In genomic region chr12:25463521-25463920, GRCh38 we compare ENCODE assay signal across 37 cellular contexts.
DNase-seq lines count a peak whose midpoint lies in the region; ATAC-seq, FAIRE-seq and TF ChIP-seq lines count a peak whose summit lies in the region.
"Had no signal": no experiment of that assay in that cellular context is flagged by ENCODE, and none has a peak within 500 bp of the region (broad histone marks: within the 10 kb centered on the region; RNA-seq: fewer than 3 reads in every experiment).

No MANE protein-coding gene starts in this region.

- H3K27me3 Mint-ChIP-seq in GM23338 (ENCODE audit: insufficient read depth, low read depth, poor library complexity) (no peaks in the 10 kb centered on the region), osteocyte (ENCODE audit: unreplicated experiment) (no peaks in the 10 kb centered on the region)
- H3K27me3 Mint-ChIP-seq: B cell; CD4-positive, alpha-beta T cell; CD4-positive, CD25-positive, alpha-beta regulatory T cell had no signal

- peaks cover 6% of the 10 kb centered on the region; the same call in 2 of the 3 replicates for H3K9me3 Mint-ChIP-seq in GM23338
- peaks cover 8% of the 10 kb centered on the region for H3K9me3 Mint-ChIP-seq in osteocyte (ENCODE audit: unreplicated experiment)
- H3K9me3 Mint-ChIP-seq: CD4-positive, alpha-beta T cell had no signal

- H2AFZ ChIP-seq in HepG2 (ENCODE audit: low read length) (no peak overlapping the region), GM23338 (peak overlapping the region; percentile 23; the same call in 1 of the 2 replicates)

- no peaks in the 10 kb centered on the region for H3F3A ChIP-seq in GM23338 (replicated peaks; ENCODE audit: low read depth)

- DNase-seq in right lobe of liver = peak in 1 of 3 donors; percentile 44
- no peak for DNase-seq in HepG2 (ENCODE audit: low spot score)
- no peak for DNase-seq in GM23338 (ENCODE audit: low spot score)
- DNase-seq in esophagus muscularis mucosa (ENCODE audit: extremely low spot score) = peak; percentile 39
- DNase-seq in left lobe of liver (ENCODE audit: low spot score) = no peak
- no peak for DNase-seq in NCI-H2171 treated with DMSO at 0.1 percent for 48 hours (lab: John Stamatoyannopoulos, UW)
- no peak for DNase-seq in mesenteric fat pad (ENCODE audit: low spot score)
- no peak for DNase-seq in osteocyte (ENCODE audit: extremely low spot score, unreplicated experiment)
- DNase-seq: 8988T; ACHN; AML-193; BE2C; C1 segment of cervical spinal cord; Caco-2; Calu3; CD4-positive, alpha-beta memory T cell; CD4-positive, alpha-beta T cell; CD4-positive, CD25-positive, alpha-beta regulatory T cell; CD8-positive, alpha-beta memory T cell; CD8-positive, alpha-beta T cell; COR-L47; DMS 273 treated with DMSO at 0.1 percent for 48 hours; DMS153; DMS53; DMS79; DMS79 treated with DMSO at 0.1 percent for 48 hours; DND-41; EL had no signal

- H3K4me2 ChIP-seq in HepG2 (ENCODE audit: low read depth, low read length) (no peak overlapping the region), GM23338 (no peak overlapping the region)
- H3K4me2 ChIP-seq: A549; BLaER1; BLaER1 treated with 17β-estradiol and CSF1 and Interleukin-3, amounts not matched to agents 10 nM and 100 nM had no signal

- H3K36me3 ChIP-seq in right lobe of liver (no peaks in the 10 kb centered on the region), HepG2 (replicated peaks in 1 of 2; ENCODE audit: control insufficient read depth in 1 of 2, insufficient read depth in 2 of 2, low read length in 2 of 2) (no peaks in the 10 kb centered on the region), GM23338 (ENCODE audit: insufficient read depth) (peaks cover 4% of the 10 kb centered on the region; the same call in 1 of the 2 replicates), esophagus muscularis mucosa (no peaks in the 10 kb centered on the region)
- H3K36me3 ChIP-seq: BE2C; BLaER1; BLaER1 treated with 17β-estradiol and CSF1 and Interleukin-3, amounts not matched to agents 10 nM and 100 nM had no signal

- H3K4me1 ChIP-seq in right lobe of liver = peaks cover 0 to 9% (median 2%) of the 10 kb centered on the region in 4 donors
- no peaks in the 10 kb centered on the region for H3K4me1 ChIP-seq in HepG2 (ENCODE audit: insufficient read depth, low read length)
- H3K4me1 ChIP-seq in GM23338 (ENCODE audit: insufficient read depth) = no peaks in the 10 kb centered on the region
- H3K4me1 ChIP-seq in esophagus muscularis mucosa = no peaks in the 10 kb centered on the region
- H3K4me1 ChIP-seq: Caco-2 had no signal

- H3K4me3 Mint-ChIP-seq in GM23338 (no peak overlapping the region), osteocyte (ENCODE audit: unreplicated experiment) (no peak overlapping the region)
- H3K4me3 Mint-ChIP-seq: B cell; CD14-positive monocyte; CD4-positive, alpha-beta memory T cell; CD4-positive, alpha-beta T cell; CD4-positive, CD25-positive, alpha-beta regulatory T cell; CD8-positive, alpha-beta memory T cell; CD8-positive, alpha-beta T cell had no signal

- H3K27me3 ChIP-seq in right lobe of liver (no peaks in the 10 kb centered on the region), HepG2 (ENCODE audit: control insufficient read depth in 1 of 2, insufficient read depth in 2 of 2, low read length in 2 of 2) (no peaks in the 10 kb centered on the region), GM23338 (ENCODE audit: insufficient read depth) (no peaks in the 10 kb centered on the region), esophagus muscularis mucosa (no peaks in the 10 kb centered on the region)
- H3K27me3 ChIP-seq: BE2C; BLaER1; BLaER1 treated with 17β-estradiol and CSF1 and Interleukin-3, amounts not matched to agents 10 nM and 100 nM had no signal

- in situ Hi-C loops in HepG2 (cut with HindIII; ENCODE audit: extremely low pct_ligation_motif_present, low pct_unique_long_range_greater_than_20kb) = no loop called here

- TF ChIP-seq RAD21 in HepG2 (CRISPR knock-in tag; IDR thresholded peaks at IDR 0.05) = no peak

- ATAC-seq in right lobe of liver = peak; percentile 23 to 68 (median 42)
- ATAC-seq in HepG2 = no peak
- no peak for ATAC-seq in GM23338
- peak; percentile 58 for ATAC-seq in left lobe of liver
- ATAC-seq: A549; CD8-positive, alpha-beta T cell had no signal

- no TSS peak for BruUV-seq in HepG2 (replicated peaks; lab: Mats Ljungman, UMichigan)

- CTCF ChIA-PET in HepG2 (lab: Yijun Ruan, JAX; ENCODE audit: low intra/inter-chr PET ratio, low total read pairs) = no interaction called here

- H3K9me3 ChIP-seq in right lobe of liver (no peaks in the 10 kb centered on the region), HepG2 (ENCODE audit: low read length) (no peaks in the 10 kb centered on the region), esophagus muscularis mucosa (no peaks in the 10 kb centered on the region)
- H3K9me3 ChIP-seq: A549, BE2C, BLaER1, Caco-2 had no signal

- intact Hi-C loops in right lobe of liver (cut with DNase I) (no loop called here), HepG2 (cut with micrococcal nuclease; ENCODE audit: unreplicated experiment) (no loop called here), esophagus muscularis mucosa (cut with DNase I) (no loop called here)

- no peaks in the 10 kb centered on the region for H4K20me1 ChIP-seq in HepG2 (ENCODE audit: insufficient read depth, low read length)
- no peaks in the 10 kb centered on the region for H4K20me1 ChIP-seq in GM23338 (replicated peaks; ENCODE audit: insufficient read depth)
- H4K20me1 ChIP-seq: BLaER1; BLaER1 treated with 17β-estradiol and CSF1 and Interleukin-3, amounts not matched to agents 10 nM and 100 nM had no signal

- no peaks in the 10 kb centered on the region for H3K79me2 ChIP-seq in HepG2 (ENCODE audit: insufficient read depth, low read length)
- H3K79me2 ChIP-seq in GM23338 (replicated peaks; ENCODE audit: insufficient read depth) = no peaks in the 10 kb centered on the region

- no peak for FAIRE-seq in HepG2 (lab: Jason Lieb, UNC)
- FAIRE-seq: A204.1, A549, D721Med had no signal

- H3K9ac ChIP-seq in HepG2 (ENCODE audit: insufficient read depth, low read depth, low read length) = no peak overlapping the region
- H3K9ac ChIP-seq: BLaER1; BLaER1 treated with 17β-estradiol and CSF1 and Interleukin-3, amounts not matched to agents 10 nM and 100 nM had no signal

- TF ChIP-seq EP300 in HepG2 (IDR thresholded peaks at IDR 0.05; ENCODE audit: low read depth in 2 of 2, low read length in 2 of 2) (no peak), HepG2 (CRISPR knock-in tag; IDR thresholded peaks at IDR 0.05; ENCODE audit: borderline replicate concordance) (no peak), esophagus muscularis mucosa (IDR thresholded peaks at IDR 0.05) (no peak)

- no peak overlapping the region for H3K27ac Mint-ChIP-seq in GM23338
- no peak overlapping the region for H3K27ac Mint-ChIP-seq in osteocyte (ENCODE audit: unreplicated experiment)
- H3K27ac Mint-ChIP-seq: B cell; CD14-positive monocyte; CD4-positive, alpha-beta memory T cell; CD4-positive, alpha-beta T cell; CD4-positive, CD25-positive, alpha-beta regulatory T cell; CD8-positive, alpha-beta memory T cell; CD8-positive, alpha-beta T cell had no signal

- no peak for TF ChIP-seq POLR2A in right lobe of liver (IDR thresholded peaks at IDR 0.05)
- TF ChIP-seq POLR2A in HepG2 (IDR thresholded peaks at IDR 0.05; ENCODE audit: insufficient read depth in 1 of 2, low read depth in 2 of 2, low read length in 2 of 2) = no peak
- no peak for TF ChIP-seq POLR2A in esophagus muscularis mucosa (IDR thresholded peaks at IDR 0.05; ENCODE audit: low read depth)

- no peak for TF ChIP-seq CTCF in right lobe of liver (IDR thresholded peaks at IDR 0.05)
- TF ChIP-seq CTCF in HepG2 (CRISPR knock-in tag; IDR thresholded peaks at IDR 0.05) = no peak
- no peak for TF ChIP-seq CTCF in GM23338 (conservative IDR thresholded peaks at IDR 0.05; ENCODE audit: low read depth in 2 of 2)
- TF ChIP-seq CTCF in esophagus muscularis mucosa (IDR thresholded peaks at IDR 0.05) = no peak
- TF ChIP-seq CTCF in osteocyte (IDR thresholded peaks at IDR 0.05) = no peak

- H3K4me1 Mint-ChIP-seq in GM23338 (no peaks in the 10 kb centered on the region), osteocyte (ENCODE audit: unreplicated experiment) (peaks cover 5% of the 10 kb centered on the region)
- H3K4me1 Mint-ChIP-seq: CD8-positive, alpha-beta memory T cell had no signal

- H3K9me2 ChIP-seq in GM23338 (ENCODE audit: insufficient read depth) = no peaks in the 10 kb centered on the region

- POLR2A ChIA-PET in HepG2 (lab: Yijun Ruan, JAX) = no interaction called here

- H3K36me3 Mint-ChIP-seq in GM23338 (ENCODE audit: low read depth) (no peaks in the 10 kb centered on the region), osteocyte (ENCODE audit: unreplicated experiment) (peaks cover 2% of the 10 kb centered on the region)
- H3K36me3 Mint-ChIP-seq: CD14-positive monocyte; CD4-positive, alpha-beta memory T cell; CD4-positive, CD25-positive, alpha-beta regulatory T cell; CD8-positive, alpha-beta T cell had no signal

- 76% methylated on average over 8 of the region's 8 CpGs for WGBS in right lobe of liver (ENCODE audit: insufficient coverage, low coverage, low lambda C conversion rate, missing lambda C conversion rate)
- WGBS in HepG2 (ENCODE audit: low lambda C conversion rate) = 69% methylated on average over 8 of the region's 8 CpGs
- 93% methylated on average over 8 of the region's 8 CpGs for WGBS in esophagus muscularis mucosa

- H3K4me3 ChIP-seq in right lobe of liver (no peak overlapping the region), HepG2 (replicated peaks in 1 of 3; ENCODE audit: insufficient read depth in 1 of 3, low read depth in 2 of 3, low read length in 3 of 3) (no peak overlapping the region), GM23338 (no peak overlapping the region), esophagus muscularis mucosa (no peak overlapping the region)
- H3K4me3 ChIP-seq: A549; BLaER1; BLaER1 treated with 17β-estradiol and CSF1 and Interleukin-3, amounts not matched to agents 10 nM and 100 nM had no signal

- H3K27ac ChIP-seq in right lobe of liver = peak overlapping the region in 1 of 3 donors; percentile 51
- H3K27ac ChIP-seq in HepG2 (ENCODE audit: extremely low read length, insufficient read depth, low read length) = no peak overlapping the region
- H3K27ac ChIP-seq in GM23338 (ENCODE audit: low read depth) = no peak overlapping the region
- H3K27ac ChIP-seq in esophagus muscularis mucosa (replicated peaks in 1 of 4) = no peak overlapping the region
- H3K27ac ChIP-seq: 22Rv1; A549; BLaER1; BLaER1 treated with 17β-estradiol and CSF1 and Interleukin-3, amounts not matched to agents 10 nM and 100 nM; C4-2B had no signal

TF ChIP-seq in HepG2, 621 proteins besides CTCF, POLR2A, EP300 and RAD21 (continues in another document):
- TF ChIP-seq CREBL2 (CRISPR knock-in tag; IDR thresholded peaks at IDR 0.05; ENCODE audit: borderline replicate concordance) (no peak), ZNF33B (CRISPR knock-in tag; IDR thresholded peaks at IDR 0.05) (no peak), SRY (CRISPR knock-in tag; IDR thresholded peaks at IDR 0.05) (no peak)

Comparison
In these comparisons a context has a peak if more than half of its experiments do, and no peak if none do; other contexts are left out.
1. ATAC-seq: peak in right lobe of liver (4 of 4) and left lobe of liver (single experiment); none in HepG2 (single experiment) and GM23338 (single experiment).